28 cellular contexts compared by ENCODE assay signal in the genomic region with DNA sequence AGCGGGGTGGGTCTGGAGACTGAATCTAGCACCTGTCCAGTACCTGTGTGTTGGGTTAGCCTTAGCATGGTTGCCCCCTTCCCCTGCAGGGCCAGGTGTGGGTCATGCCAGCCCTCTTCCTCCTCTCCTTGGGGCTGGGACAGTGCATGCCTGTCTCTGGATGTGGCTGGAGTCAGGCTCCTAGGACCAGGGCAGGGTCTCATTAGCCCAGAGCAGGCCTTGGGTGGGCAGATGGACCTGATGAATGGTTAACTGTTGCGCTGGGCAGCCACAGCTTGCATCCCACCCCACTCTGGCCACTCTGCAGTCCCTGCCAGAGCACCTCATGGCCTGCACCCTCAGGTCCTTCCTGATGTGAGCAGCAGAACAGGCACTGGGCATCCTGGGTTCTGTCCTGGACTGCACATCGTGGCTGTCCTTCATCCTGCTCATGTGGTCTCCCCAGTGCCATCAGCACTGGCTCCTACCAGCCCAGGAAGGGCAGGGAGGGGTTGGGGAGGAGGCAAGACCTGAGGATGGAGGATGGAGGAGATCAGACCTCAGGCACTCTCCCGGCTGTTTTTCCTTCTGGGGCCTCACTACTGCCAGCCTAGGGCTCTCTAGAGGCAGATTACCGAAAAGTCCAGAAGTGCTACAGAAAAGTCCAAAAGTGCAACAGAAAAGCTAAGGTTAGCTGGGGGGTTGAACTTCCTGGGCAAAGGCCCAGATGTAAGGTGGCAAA. TPM values are rescaled to one million over a fixed set of nuclear protein-coding genes. Genes with fewer than 3 reads are reported as not detected.
"Had no signal": no experiment of that assay in that cellular context is flagged by ENCODE, and none has a peak within 500 bp of the region (broad histone marks: within the 10 kb centered on the region; RNA-seq: fewer than 3 reads in every experiment).

No MANE protein-coding gene starts in this region.

- H3K4me1 ChIP-seq: Peyer's patch, SJCRH30 had no signal

- H3K9me3 ChIP-seq: Peyer's patch, SJCRH30, SK-N-SH had no signal

- H3K27ac Mint-ChIP-seq: activated B cell treated with CpG ODN at 0.5 μM for 24 hours; activated CD4-positive, alpha-beta T cell treated with anti-CD3 and anti-CD28 coated beads, Interleukin-2, amount 10 ng/mL, durations not matched to agents 24 days and 14 days; activated naive CD8-positive, alpha-beta T cell treated with anti-CD3 and anti-CD28 coated beads, Interleukin-2, amount 50 U/mL, for 24 hours; T-helper 1 cell treated with Interleukin-12 subunit alpha and Interleukin-12 subunit beta and Interleukin-4 antibody, amounts not matched to agents 30 μg/mL and 1 μg/mL, for 36 hours had no signal

- H3K27ac ChIP-seq: brain microvascular endothelial cell, cardiac muscle cell, KMS-11, Peyer's patch, RWPE1, SJCRH30 had no signal

- H3K27me3 ChIP-seq: brain microvascular endothelial cell, cardiac muscle cell, Peyer's patch, SJCRH30 had no signal

- H3K4me2 ChIP-seq: KMS-11, SK-N-SH had no signal

- H3K4me3 Mint-ChIP-seq: activated B cell treated with CpG ODN at 0.5 μM for 24 hours; activated CD4-positive, alpha-beta T cell treated with anti-CD3 and anti-CD28 coated beads, Interleukin-2, amount 10 ng/mL, durations not matched to agents 24 days and 14 days; activated naive CD8-positive, alpha-beta T cell treated with anti-CD3 and anti-CD28 coated beads, Interleukin-2, amount 50 U/mL, for 24 hours; activated T-cell treated with anti-CD3 and anti-CD28 coated beads, Interleukin-2, amount 50 U/mL, for 4 hours; T-helper 1 cell treated with Interleukin-12 subunit alpha and Interleukin-12 subunit beta and Interleukin-4 antibody, amounts not matched to agents 30 μg/mL and 1 μg/mL, for 36 hours had no signal

- H3K4me1 Mint-ChIP-seq: activated B cell treated with CpG ODN at 0.5 μM for 24 hours; activated CD4-positive, alpha-beta T cell treated with anti-CD3 and anti-CD28 coated beads, Interleukin-2, amount 10 ng/mL, durations not matched to agents 24 days and 14 days had no signal

- DNase-seq: activated B cell treated with CpG ODN at 0.5 μM for 24 hours; activated CD4-positive, alpha-beta T cell treated with anti-CD3 and anti-CD28 coated beads for 1 hour; activated CD4-positive, alpha-beta T cell treated with anti-CD3 and anti-CD28 coated beads, Interleukin-2, amount 10 ng/mL, durations not matched to agents 24 days and 14 days; activated CD4-positive, alpha-beta T cell treated with anti-CD3 and anti-CD28 coated beads, Interleukin-2, amount 50 U/mL, for 48 hours; activated CD8-positive, alpha-beta memory T cell treated with anti-CD3 and anti-CD28 coated beads for 24 hours; activated effector memory CD4-positive, alpha-beta T cell treated with anti-CD3 and anti-CD28 coated beads, Interleukin-2, amount 50 U/mL, for 16 hours; activated naive CD4-positive, alpha-beta T cell treated with Interleukin-2 at 50 U/mL for 16 hours; activated naive CD8-positive, alpha-beta T cell treated with anti-CD3 and anti-CD28 coated beads, Interleukin-2, amount 50 U/mL, for 24 hours; activated T-cell treated with anti-CD3 and anti-CD28 coated beads, Interleukin-2, amount 50 U/mL, for 4 hours; amniotic stem cell; brain microvascular endothelial cell; NCI-H1092; NCI-H1417; NCI-H1694; NCI-H2029 treated with DMSO at 0.1 percent for 48 hours; NCI-H510A treated with DMSO at 0.1 percent for 48 hours; NCI-H69; Right ventricle myocardium superior; SJCRH30; SK-N-SH had no signal

- H3K36me3 ChIP-seq: brain microvascular endothelial cell, cardiac muscle cell, Peyer's patch, SJCRH30 had no signal

- ATAC-seq: activated naive CD4-positive, alpha-beta T cell treated with anti-CD3 and anti-CD28 coated beads, Interleukin-2, amount 50 U/mL, for 72 hours; activated naive CD8-positive, alpha-beta T cell treated with anti-CD3 and anti-CD28 coated beads, Interleukin-2, amount 50 U/mL, for 24 hours; activated T-cell treated with anti-CD3 and anti-CD28 coated beads, Interleukin-2, amount 50 U/mL, for 4 hours had no signal

- H3K9ac ChIP-seq: KMS-11, SK-N-SH had no signal

- H3K4me3 ChIP-seq: cardiac muscle cell, Peyer's patch, SJCRH30 had no signal

RNA-seq across cellular contexts. Expression of a gene that starts 12.8 kb away (rescaled TPM):
- total RNA-seq: activated B cell treated with CpG ODN at 0.5 μM for 24 hours; activated CD4-positive, alpha-beta T cell treated with anti-CD3 and anti-CD28 coated beads, Interleukin-2, amount 10 ng/mL, durations not matched to agents 24 days and 14 days; activated naive CD4-positive, alpha-beta T cell treated with anti-CD3 and anti-CD28 coated beads, Interleukin-2, amount 50 U/mL, for 72 hours; activated T-cell treated with anti-CD3 and anti-CD28 coated beads, Interleukin-2, amount 50 U/mL, for 4 hours; MCF 10A; OCI-LY7; Right ventricle myocardium superior; SJCRH30 had no signal
- polyA plus RNA-seq: SK-N-SH had no signal

RNA-seq across cellular contexts. Expression of a gene that starts 50.8 kb away (rescaled TPM):
- total RNA-seq: activated B cell treated with CpG ODN at 0.5 μM for 24 hours; activated CD4-positive, alpha-beta T cell treated with anti-CD3 and anti-CD28 coated beads, Interleukin-2, amount 10 ng/mL, durations not matched to agents 24 days and 14 days; activated naive CD4-positive, alpha-beta T cell treated with anti-CD3 and anti-CD28 coated beads, Interleukin-2, amount 50 U/mL, for 72 hours; activated T-cell treated with anti-CD3 and anti-CD28 coated beads, Interleukin-2, amount 50 U/mL, for 4 hours; cardiac muscle cell; MCF 10A; OCI-LY7; Peyer's patch; Right ventricle myocardium superior; SJCRH30 had no signal
- polyA plus RNA-seq: cardiac muscle cell, SK-N-SH had no signal
